9 cellular contexts compared by ENCODE assay signal in genomic region chr20:44017905-44018683, GRCh38.
DNase-seq lines count a peak whose midpoint lies in the region; ATAC-seq and TF ChIP-seq lines count a peak whose summit lies in the region.
"Had no signal": no experiment of that assay in that cellular context is flagged by ENCODE, and none has a peak within 500 bp of the region (broad histone marks: within the 10 kb centered on the region; RNA-seq: fewer than 3 reads in every experiment).

No MANE protein-coding gene starts in this region.

- no peak overlapping the region for H3K4me3 ChIP-seq in upper lobe of left lung

- TF ChIP-seq CTCF in upper lobe of left lung (IDR thresholded peaks at IDR 0.05) (no peak), CD14-positive monocyte (IDR thresholded peaks at IDR 0.05) (no peak)

- ATAC-seq in upper lobe of left lung (ENCODE audit: low FRiP score in 2 of 2) (peak; percentile 5 to 75), GM21390 (IDR thresholded peaks at IDR 0.05; ENCODE audit: unreplicated experiment) (no peak)

- WGBS in upper lobe of left lung, 2 donors, result 40 to 60% methylated on average over 13 to 14 of the region's 14 CpGs

- peak overlapping the region in 1 of 2 donors; percentile 43 for H3K4me3 Mint-ChIP-seq in CD14-positive monocyte

- H3K9me3 Mint-ChIP-seq in CD14-positive monocyte, result peaks cover 0 to 2% (median 0%) of the 10 kb centered on the region in 7 donors

- TF ChIP-seq EP300 in upper lobe of left lung (IDR thresholded peaks at IDR 0.05), result no peak

- H3K36me3 ChIP-seq in upper lobe of left lung, result no peaks in the 10 kb centered on the region

- H3K4me1 Mint-ChIP-seq in CD14-positive monocyte, result peaks cover 9% of the 10 kb centered on the region

- H3K27me3 Mint-ChIP-seq in CD14-positive monocyte (ENCODE audit: low read depth in 3 of 3), result peaks cover 13 to 48% (median 37%) of the 10 kb centered on the region in 3 donors

- intact Hi-C loops in cardiac septum (cut with DNase I), result no loop called here
- intact Hi-C loops in CD14-positive monocyte (cut with micrococcal nuclease), result no loop called here

- peak; percentile 2 to 15 for DNase-seq in NCI-H446 (lab: John Stamatoyannopoulos, UW)
- no peak for DNase-seq in NCI-H446 treated with DMSO at 0.1 percent for 48 hours (lab: John Stamatoyannopoulos, UW)
- peak; percentile 74 for DNase-seq in RPMI8226
- peak; percentile 58 for DNase-seq in cardiac septum (ENCODE audit: low spot score)
- DNase-seq in upper lobe of left lung, result peak in 1 of 2 donors; percentile 88
- no peak for DNase-seq in activated naive CD4-positive, alpha-beta T cell treated with Interleukin-2 at 50 U/mL for 16 hours
- DNase-seq in CD14-positive monocyte (ENCODE audit: low spot score), result no peak

- H3K9me3 ChIP-seq in upper lobe of left lung, result no peaks in the 10 kb centered on the region

- peaks cover 23 to 37% (median 25%) of the 10 kb centered on the region in 4 donors for H3K4me1 ChIP-seq in upper lobe of left lung

- peak overlapping the region in 1 of 4 donors; percentile 8 for H3K27ac ChIP-seq in upper lobe of left lung
- H3K27ac ChIP-seq: 22Rv1 had no signal

- no peak for TF ChIP-seq POLR2A in upper lobe of left lung (IDR thresholded peaks at IDR 0.05)

- no peaks in the 10 kb centered on the region for H3K27me3 ChIP-seq in upper lobe of left lung

- H3K27ac Mint-ChIP-seq in CD14-positive monocyte, result no peak overlapping the region

- no peaks in the 10 kb centered on the region for H3K36me3 Mint-ChIP-seq in CD14-positive monocyte

Comparison
In these comparisons a context has a peak if more than half of its experiments do, and no peak if none do; other contexts are left out.
1. DNase-seq: peak in NCI-H446 (2 of 2), RPMI8226 (single experiment) and cardiac septum (single experiment); none in NCI-H446 treated with DMSO at 0.1 percent for 48 hours (single experiment), activated naive CD4-positive, alpha-beta T cell treated with Interleukin-2 at 50 U/mL for 16 hours (single experiment) and CD14-positive monocyte (single experiment).